10 cellular contexts compared by ENCODE assay signal in genomic region chr11:134352111-134352510, GRCh38. TPM values are rescaled to one million over a fixed set of nuclear protein-coding genes. Genes with fewer than 3 reads are reported as not detected.
"Had no signal": no experiment of that assay in that cellular context is flagged by ENCODE, and none has a peak within 500 bp of the region (broad histone marks: within the 10 kb centered on the region; RNA-seq: fewer than 3 reads in every experiment).

No MANE protein-coding gene starts in this region.

- H3K27ac ChIP-seq: GM23248 had no signal

- H3K9ac ChIP-seq: GM23248 had no signal

- H3K27ac Mint-ChIP-seq: GM23338, H9, HFFc6 had no signal

- H3K36me3 ChIP-seq: HAP-1 had no signal

- H3K4me3 ChIP-seq: GM23248, GM23338, HAP-1 had no signal

- DNase-seq: GM23248, GOT3, H9, HCEC 1CT, HFFc6 had no signal

- H2AFZ ChIP-seq: GM23248, GM23338 had no signal

- H3K9me3 Mint-ChIP-seq: GM23338 had no signal

- H3K9me3 ChIP-seq: HAP-1 had no signal

- FAIRE-seq: H1, H54 had no signal

- H3K4me2 ChIP-seq: GM23338 had no signal

- ATAC-seq: GM23338, HCT116 had no signal

- H3K4me3 Mint-ChIP-seq: GM23338, H9, HFFc6 had no signal

- H3K4me1 ChIP-seq: HAP-1 had no signal

RNA-seq across cellular contexts. Expression of gene GLB1L2, which starts 20.3 kb away (rescaled TPM):
- total RNA-seq: GM23248, HFFc6 had no signal

RNA-seq across cellular contexts. Expression of gene B3GAT1, which starts 59.9 kb away (rescaled TPM):
- total RNA-seq: GM23248, HFFc6 had no signal
- polyA plus RNA-seq: GM23248 had no signal
